Comparison of ENCODE assay signal across 26 cellular contexts in genomic region chr9:98031935-98032334, GRCh38. TPM values are rescaled to one million over a fixed set of nuclear protein-coding genes. Genes with fewer than 3 reads are reported as not detected.
DNase-seq lines count a peak whose midpoint lies in the region; FAIRE-seq and TF ChIP-seq lines count a peak whose summit lies in the region.
"Had no signal": no experiment of that assay in that cellular context is flagged by ENCODE, and none has a peak within 500 bp of the region (broad histone marks: within the 10 kb centered on the region; RNA-seq: fewer than 3 reads in every experiment).

No MANE protein-coding gene starts in this region.

- TF ChIP-seq CTCF in osteoblast (IDR thresholded peaks at IDR 0.05; ENCODE audit: extremely low read depth, low read depth, low read length): no peak

- peaks cover 25% of the 10 kb centered on the region for H3K4me1 ChIP-seq in osteoblast (ENCODE audit: insufficient read depth, low read length)
- H3K4me1 ChIP-seq: prostate gland, uterus had no signal

- H3K4me3 ChIP-seq in MG63: no peak overlapping the region
- H3K4me3 ChIP-seq in osteoblast (ENCODE audit: insufficient read depth, low read length): no peak overlapping the region
- H3K4me3 ChIP-seq: gastrocnemius medialis, lower lobe of right lung, prostate gland, skin epidermis, uterus had no signal

- no peak for FAIRE-seq in urothelium cell line (lab: Jason Lieb, UNC)
- FAIRE-seq: kidney had no signal

- no peaks in the 10 kb centered on the region for H3K36me3 ChIP-seq in MG63
- H3K36me3 ChIP-seq in osteoblast (ENCODE audit: insufficient read depth, low read length): no peaks in the 10 kb centered on the region
- H3K36me3 ChIP-seq: gastrocnemius medialis, lower lobe of right lung, prostate gland, uterus had no signal

- no peaks in the 10 kb centered on the region for H3K79me2 ChIP-seq in osteoblast (ENCODE audit: insufficient read depth, low read length)

- peak; percentile 85 for DNase-seq in ELR (ENCODE audit: low read depth)
- DNase-seq in MG63: peak; percentile 39
- DNase-seq in fibroblast of gingiva (ENCODE audit: low read depth): peak; percentile 14
- DNase-seq in osteoblast (ENCODE audit: insufficient read length, low spot score, missing footprints): no peak
- DNase-seq in urothelium cell line (ENCODE audit: low spot score): no peak
- no peak for DNase-seq in AG20443 (ENCODE audit: low spot score)
- DNase-seq in activated CD4-positive, alpha-beta T cell treated with anti-CD3 and anti-CD28 coated beads for 4 hours: no peak
- DNase-seq: activated B cell treated with CpG ODN at 0.5 μM for 24 hours; activated CD4-positive, alpha-beta memory T cell treated with anti-CD3 and anti-CD28 coated beads for 36 hours; activated gamma-delta T cell treated with Interleukin-2 at 50 U/mL for 16 hours; activated T-cell treated with anti-CD3 and anti-CD28 coated beads for 4 hours; amniotic stem cell; caudate nucleus; dermis blood vessel endothelial cell; gastrocnemius medialis; H9; kidney; lower lobe of right lung; NCI-H146; NCI-H524 treated with DMSO at 0.1 percent for 48 hours; stimulated activated CD4-positive, alpha-beta T cell treated with anti-CD3 and anti-CD28 coated beads, Interleukin-2, amount 100 ng/mL, for 24 hours; T1000; uterus had no signal

- H3K4me2 ChIP-seq in osteoblast (ENCODE audit: insufficient read depth, low read length): no peak overlapping the region

- H3K9me3 ChIP-seq in MG63 (no peaks in the 10 kb centered on the region), osteoblast (ENCODE audit: low read depth, low read length) (no peaks in the 10 kb centered on the region)
- H3K9me3 ChIP-seq: gastrocnemius medialis, lower lobe of right lung, prostate gland, uterus had no signal

- H3K27me3 ChIP-seq in MG63: no peaks in the 10 kb centered on the region
- H3K27me3 ChIP-seq in osteoblast (ENCODE audit: insufficient read depth, low read length): no peaks in the 10 kb centered on the region
- H3K27me3 ChIP-seq: gastrocnemius medialis, uterus had no signal

- H4K20me1 ChIP-seq in osteoblast (ENCODE audit: insufficient read depth, low read length): no peaks in the 10 kb centered on the region

- peak overlapping the region; percentile 53 for H3K27ac ChIP-seq in osteoblast (ENCODE audit: low read depth, low read length)
- H3K27ac ChIP-seq: gastrocnemius medialis, lower lobe of right lung, prostate gland, RWPE1, skin epidermis, uterus had no signal

- peak overlapping the region; percentile 38 for H2AFZ ChIP-seq in osteoblast (ENCODE audit: low read length)

RNA-seq across cellular contexts. Expression of gene NANS, which starts 24.6 kb away (rescaled TPM):
- total RNA-seq in MG63 (2014; rRNA removed; shearing (Covaris generic); ENCODE audit: low replicate concordance): 164 and 230 TPM in 2 replicates
- 56.1 and 56.6 TPM in 2 replicates for total RNA-seq in osteoblast

RNA-seq across cellular contexts. Expression of gene ANP32B, which starts 48.8 kb away (rescaled TPM):
- total RNA-seq in MG63 (2014; rRNA removed; shearing (Covaris generic); ENCODE audit: low replicate concordance): 5.2 and 7.0 TPM in 2 replicates
- 12.7 and 13.8 TPM in 2 replicates for total RNA-seq in osteoblast

Comparison
In these comparisons a context has a peak if more than half of its experiments do, and no peak if none do; other contexts are left out.
1. DNase-seq: peak in ELR (single experiment), MG63 (single experiment) and fibroblast of gingiva (single experiment); none in osteoblast (single experiment), urothelium cell line (single experiment), AG20443 (single experiment) and activated CD4-positive, alpha-beta T cell treated with anti-CD3 and anti-CD28 coated beads for 4 hours (0 of 2).